ENCODE assay signal across 8 cellular contexts in genomic region chr13:113291997-113292862, GRCh38. TPM values are rescaled to one million over a fixed set of nuclear protein-coding genes. Genes with fewer than 3 reads are reported as not detected.
DNase-seq lines count a peak whose midpoint lies in the region; ATAC-seq and TF ChIP-seq lines count a peak whose summit lies in the region.

No MANE protein-coding gene starts in this region.

- H3K4me1 ChIP-seq in Peyer's patch = peaks cover 0 to 4% (median 2%) of the 10 kb centered on the region in 4 donors
- peaks cover 7% of the 10 kb centered on the region for H3K4me1 ChIP-seq in lower lobe of right lung
- H3K4me1 ChIP-seq in upper lobe of left lung = peaks cover 3 to 14% (median 9%) of the 10 kb centered on the region in 4 donors

- peak overlapping the region in 3 of 4 donors; percentile 13 to 26 (median 14) for H3K4me3 ChIP-seq in Peyer's patch
- H3K4me3 ChIP-seq in cardiac fibroblast (replicated peaks in 1 of 2; ENCODE audit: low read depth in 2 of 2, low read length in 2 of 2) = peak overlapping the region; percentile 2 to 8
- peak overlapping the region; percentile 33 for H3K4me3 ChIP-seq in lower lobe of right lung
- peak overlapping the region in 3 of 4 donors; percentile 8 to 21 (median 15) for H3K4me3 ChIP-seq in upper lobe of left lung

- no peak for TF ChIP-seq EP300 in upper lobe of left lung (IDR thresholded peaks at IDR 0.05)

- peak; percentile 19 to 75 (median 55) for DNase-seq in NCI-H1417 (lab: John Stamatoyannopoulos, UW)
- no peak for DNase-seq in NCI-H1417 treated with DMSO at 0.1 percent for 48 hours (lab: John Stamatoyannopoulos, UW)
- no peak for DNase-seq in Peyer's patch
- peak; percentile 3 to 22 for DNase-seq in cardiac fibroblast (ENCODE audit: low read depth in 2 of 2)
- DNase-seq in lower lobe of right lung = peak; percentile 66
- peak; percentile 38 to 92 for DNase-seq in upper lobe of left lung

- H3K27me3 ChIP-seq in Peyer's patch (no peaks in the 10 kb centered on the region), lower lobe of right lung (ENCODE audit: low read depth) (peaks cover 16% of the 10 kb centered on the region), upper lobe of left lung (no peaks in the 10 kb centered on the region)

- intact Hi-C loops in lower lobe of right lung (cut with DNase I) = no loop called here

- TF ChIP-seq CTCF in Peyer's patch (IDR thresholded peaks at IDR 0.05) = no peak
- no peak for TF ChIP-seq CTCF in cardiac fibroblast (IDR thresholded peaks at IDR 0.05; ENCODE audit: low read depth, low read length)
- no peak for TF ChIP-seq CTCF in lower lobe of right lung (IDR thresholded peaks at IDR 0.05)
- TF ChIP-seq CTCF in upper lobe of left lung (IDR thresholded peaks at IDR 0.05) = no peak

- H3K27ac ChIP-seq in Peyer's patch (no peak overlapping the region), lower lobe of right lung (no peak overlapping the region), upper lobe of left lung (peak overlapping the region in 1 of 4 donors; percentile 1)

- ATAC-seq in lower lobe of right lung (no peak), upper lobe of left lung (ENCODE audit: low FRiP score in 2 of 2) (peak in 1 of 2 donors; percentile 59), HG02610 (IDR thresholded peaks at IDR 0.05; ENCODE audit: unreplicated experiment) (no peak), GM18505 (IDR thresholded peaks at IDR 0.05; ENCODE audit: unreplicated experiment) (no peak)

- 11 to 16% methylated on average over 23 of the region's 23 CpGs for WGBS in upper lobe of left lung, 2 donors

- TF ChIP-seq POLR2A in Peyer's patch (IDR thresholded peaks at IDR 0.05) (no peak), upper lobe of left lung (IDR thresholded peaks at IDR 0.05) (no peak), GM18505 (IDR thresholded peaks at IDR 0.05; ENCODE audit: borderline replicate concordance, extremely low read depth, insufficient read depth, insufficient read length) (no peak)

- no peaks in the 10 kb centered on the region for H3K36me3 ChIP-seq in Peyer's patch
- H3K36me3 ChIP-seq in lower lobe of right lung = no peaks in the 10 kb centered on the region
- no peaks in the 10 kb centered on the region for H3K36me3 ChIP-seq in upper lobe of left lung

- H3K9me3 ChIP-seq in Peyer's patch (no peaks in the 10 kb centered on the region), lower lobe of right lung (no peaks in the 10 kb centered on the region), upper lobe of left lung (no peaks in the 10 kb centered on the region)

RNA-seq across cellular contexts. Expression of gene LAMP1, which starts 4.8 kb away (rescaled TPM):
- total RNA-seq in Peyer's patch (100 to 1,000 TPM in 3 of 4 donors, 10 to 100 TPM in 1; 42.1 to 236 (median 191) TPM), lower lobe of right lung (353 TPM), upper lobe of left lung (100 to 1,000 TPM in 5 of 6 donors, 10 to 100 TPM in 1; 80.7 to 394 (median 236) TPM)

Comparison
In these comparisons a context has a peak if more than half of its experiments do, and no peak if none do; other contexts are left out.
1. DNase-seq: peak in NCI-H1417 (3 of 3), cardiac fibroblast (2 of 2), lower lobe of right lung (single experiment) and upper lobe of left lung (2 of 2); none in NCI-H1417 treated with DMSO at 0.1 percent for 48 hours (single experiment) and Peyer's patch (0 of 3).
2. Peak in every context shown above with its lines, with median percentiles within 50 percentile points of each other: H3K4me3 ChIP-seq.